Comparison of ENCODE assay signal across 30 cellular contexts in the genomic region with DNA sequence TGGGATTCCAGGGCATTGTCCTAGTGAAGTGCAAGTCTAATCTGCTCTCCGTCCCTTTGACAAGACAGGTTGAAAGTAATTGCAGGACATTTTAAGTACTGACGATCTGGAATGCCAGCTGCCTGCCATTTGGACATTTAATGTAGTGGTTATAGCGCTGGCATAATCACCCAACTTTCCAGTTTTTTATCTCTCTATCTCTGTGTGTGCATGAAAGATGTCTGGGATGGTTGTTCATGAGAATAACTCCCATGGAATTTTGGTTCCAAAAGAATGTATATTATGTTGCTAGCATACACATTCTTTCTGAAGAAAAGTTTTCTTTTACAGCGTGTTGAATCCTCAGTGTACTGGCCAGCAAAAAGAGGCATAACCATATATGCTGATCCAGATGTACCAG.
"Had no signal": no experiment of that assay in that cellular context is flagged by ENCODE, and none has a peak within 500 bp of the region (broad histone marks: within the 10 kb centered on the region; RNA-seq: fewer than 3 reads in every experiment).

No MANE protein-coding gene starts in this region.

- H3K27ac Mint-ChIP-seq: activated CD4-positive, alpha-beta T cell treated with anti-CD3 and anti-CD28 coated beads for 36 hours; activated CD4-positive, alpha-beta T cell treated with anti-CD3 and anti-CD28 coated beads, Interleukin-2, amount 10 ng/mL, durations not matched to agents 7 days and 5 days; activated CD8-positive, alpha-beta T cell treated with anti-CD3 and anti-CD28 coated beads for 36 hours; activated naive CD8-positive, alpha-beta T cell; activated T-helper 17 cell treated with anti-CD3 and anti-CD28 coated beads, Interleukin-2, amount 50 U/mL, for 72 hours; effector memory CD8-positive, alpha-beta T cell had no signal

- H3K36me3 Mint-ChIP-seq: activated naive CD8-positive, alpha-beta T cell had no signal

- H3K4me1 Mint-ChIP-seq: activated CD4-positive, alpha-beta T cell treated with anti-CD3 and anti-CD28 coated beads, Interleukin-2, amount 10 ng/mL, durations not matched to agents 7 days and 5 days; activated T-helper 17 cell treated with anti-CD3 and anti-CD28 coated beads, Interleukin-2, amount 50 U/mL, for 72 hours had no signal

- H3K4me1 ChIP-seq: adrenal gland, body of pancreas, esophagus muscularis mucosa, foreskin keratinocyte, gastrocnemius medialis, heart left ventricle had no signal

- H3K4me3 Mint-ChIP-seq: activated CD4-positive, alpha-beta T cell treated with anti-CD3 and anti-CD28 coated beads for 36 hours; activated CD4-positive, alpha-beta T cell treated with anti-CD3 and anti-CD28 coated beads, Interleukin-2, amount 10 ng/mL, durations not matched to agents 7 days and 5 days; activated CD8-positive, alpha-beta T cell treated with anti-CD3 and anti-CD28 coated beads for 36 hours; activated naive CD8-positive, alpha-beta T cell; activated T-cell treated with anti-CD3 and anti-CD28 coated beads, Interleukin-2, amount 50 U/mL, for 4 hours; activated T-helper 17 cell treated with anti-CD3 and anti-CD28 coated beads, Interleukin-2, amount 50 U/mL, for 72 hours; effector memory CD8-positive, alpha-beta T cell had no signal

- H3K27me3 ChIP-seq: adrenal gland, body of pancreas, esophagus muscularis mucosa, foreskin keratinocyte, gastrocnemius medialis, heart left ventricle had no signal

- DNase-seq: activated CD4-positive, alpha-beta T cell treated with anti-CD3 and anti-CD28 coated beads for 36 hours; activated CD4-positive, alpha-beta T cell treated with anti-CD3 and anti-CD28 coated beads, Interleukin-2, amount 10 ng/mL, durations not matched to agents 7 days and 5 days; activated CD4-positive, alpha-beta T cell treated with anti-CD3 and anti-CD28 coated beads, Interleukin-2, amount 50 U/mL, for 48 hours; activated CD4-positive, CD25-positive, alpha-beta regulatory T cell; activated CD4-positive, CD25-positive, alpha-beta regulatory T cell treated with anti-CD3 and anti-CD28 coated beads, Interleukin-2, amount 50 U/mL, for 72 hours; activated CD8-positive, alpha-beta memory T cell treated with anti-CD3 and anti-CD28 coated beads for 24 hours; activated CD8-positive, alpha-beta T cell treated with anti-CD3 and anti-CD28 coated beads for 36 hours; activated effector memory CD4-positive, alpha-beta T cell treated with Interleukin-2 at 50 U/mL for 16 hours; activated gamma-delta T cell treated with Interleukin-2 at 50 U/mL for 16 hours; activated naive CD4-positive, alpha-beta T cell treated with anti-CD3 and anti-CD28 coated beads, Interleukin-2, amount 50 U/mL, for 16 hours; activated naive CD4-positive, alpha-beta T cell treated with Interleukin-2 at 50 U/mL for 16 hours; activated T-cell treated with anti-CD3 and anti-CD28 coated beads, Interleukin-2, amount 50 U/mL, for 4 hours; adrenal gland; amygdala; aorta; body of pancreas; caudate nucleus; cortex of kidney; dermis blood vessel endothelial cell; effector CD4-positive, alpha-beta T cell; effector memory CD8-positive, alpha-beta T cell; erythroblast; foreskin keratinocyte; gastrocnemius medialis; glutamatergic neuron; heart left ventricle; hypothalamus had no signal

- H3K4me3 ChIP-seq: adrenal gland, body of pancreas, esophagus muscularis mucosa, gastrocnemius medialis, heart left ventricle had no signal

- H3K36me3 ChIP-seq: adrenal gland, esophagus muscularis mucosa, gastrocnemius medialis, heart left ventricle had no signal

- H3K9me3 ChIP-seq: adrenal gland, body of pancreas, gastrocnemius medialis had no signal

- H3K9me3 Mint-ChIP-seq: activated T-cell treated with anti-CD3 and anti-CD28 coated beads, Interleukin-2, amount 50 U/mL, for 4 hours; activated T-helper 17 cell treated with anti-CD3 and anti-CD28 coated beads, Interleukin-2, amount 50 U/mL, for 72 hours; effector memory CD8-positive, alpha-beta T cell had no signal

- H3K27me3 Mint-ChIP-seq: activated CD4-positive, alpha-beta T cell treated with anti-CD3 and anti-CD28 coated beads for 36 hours; activated CD4-positive, alpha-beta T cell treated with anti-CD3 and anti-CD28 coated beads, Interleukin-2, amount 10 ng/mL, durations not matched to agents 7 days and 5 days had no signal
